18 cellular contexts compared by ENCODE assay signal in the genomic region with DNA sequence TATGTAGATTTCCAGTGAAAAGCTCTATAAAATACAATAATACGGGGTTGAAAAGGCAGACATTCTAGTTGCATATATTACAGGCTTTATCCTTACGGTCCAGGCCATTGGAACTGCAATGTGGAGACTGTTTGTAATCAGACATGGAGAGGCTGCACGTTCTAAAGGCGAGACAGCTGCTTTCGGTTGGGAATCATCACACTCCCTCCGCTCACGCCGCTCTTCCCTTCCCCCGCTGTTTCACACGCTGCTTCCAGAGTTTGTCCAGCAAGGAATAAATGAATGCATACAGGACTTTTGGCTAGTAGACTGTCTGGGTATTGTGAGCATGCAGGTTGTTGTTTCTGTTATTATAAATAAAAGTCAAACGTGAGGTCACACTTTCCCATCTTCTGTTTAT. TPM values are rescaled to one million over a fixed set of nuclear protein-coding genes. Genes with fewer than 3 reads are reported as not detected.
"Had no signal": no experiment of that assay in that cellular context is flagged by ENCODE, and none has a peak within 500 bp of the region (broad histone marks: within the 10 kb centered on the region; RNA-seq: fewer than 3 reads in every experiment).

No MANE protein-coding gene starts in this region.

- H3K4me1 ChIP-seq: parathyroid adenoma had no signal

- H3K27ac Mint-ChIP-seq: activated B cell treated with CpG ODN at 0.5 μM for 24 hours; activated CD4-positive, alpha-beta memory T cell treated with anti-CD3 and anti-CD28 coated beads, Interleukin-2, amount 10 ng/mL, durations not matched to agents 7 days and 5 days; activated naive CD8-positive, alpha-beta T cell treated with anti-CD3 and anti-CD28 coated beads, Interleukin-2, amount 10 ng/mL, durations not matched to agents 7 days and 5 days; activated T-helper 17 cell treated with anti-CD3 and anti-CD28 coated beads, Interleukin-2, amount 50 U/mL, for 72 hours; stimulated activated naive B cell treated with anti-CD40 and anti-IgM and Interleukin-4, amounts not matched to agents 10 μg/mL and 1 μg/mL and 100 μg/mL, for 72 hours had no signal

- H3K9me3 Mint-ChIP-seq: activated B cell treated with CpG ODN at 0.5 μM for 24 hours; activated CD4-positive, alpha-beta memory T cell treated with anti-CD3 and anti-CD28 coated beads, Interleukin-2, amount 10 ng/mL, durations not matched to agents 7 days and 5 days; activated naive CD8-positive, alpha-beta T cell treated with anti-CD3 and anti-CD28 coated beads, Interleukin-2, amount 10 ng/mL, durations not matched to agents 7 days and 5 days; activated T-helper 17 cell treated with anti-CD3 and anti-CD28 coated beads, Interleukin-2, amount 50 U/mL, for 72 hours; naive B cell; stimulated activated naive B cell treated with anti-CD40 and anti-IgM and Interleukin-4, amounts not matched to agents 10 μg/mL and 1 μg/mL and 100 μg/mL, for 72 hours had no signal

- H3K9ac ChIP-seq: parathyroid adenoma had no signal

- H3K36me3 Mint-ChIP-seq: activated naive CD8-positive, alpha-beta T cell treated with anti-CD3 and anti-CD28 coated beads, Interleukin-2, amount 10 ng/mL, durations not matched to agents 7 days and 5 days; naive B cell; stimulated activated naive B cell treated with anti-CD40 and anti-IgM and Interleukin-4, amounts not matched to agents 10 μg/mL and 1 μg/mL and 100 μg/mL, for 72 hours had no signal

- DNase-seq: activated B cell treated with CpG ODN at 0.5 μM for 24 hours; activated CD4-positive, alpha-beta memory T cell treated with anti-CD3 and anti-CD28 coated beads, Interleukin-2, amount 10 ng/mL, durations not matched to agents 7 days and 5 days; activated CD4-positive, alpha-beta T cell treated with anti-CD3 and anti-CD28 coated beads for 48 hours; activated naive CD4-positive, alpha-beta T cell treated with Interleukin-2 at 50 U/mL for 16 hours; activated naive CD8-positive, alpha-beta T cell treated with anti-CD3 and anti-CD28 coated beads, Interleukin-2, amount 10 ng/mL, durations not matched to agents 7 days and 5 days; activated T-cell treated with anti-CD3 and anti-CD28 coated beads, Interleukin-2, amount 50 U/mL, for 1 hour; cerebellar nuclear complex; erythroblast; naive B cell; stimulated activated naive B cell treated with anti-CD40 and anti-IgM and Interleukin-4, amounts not matched to agents 10 μg/mL and 1 μg/mL and 100 μg/mL, for 72 hours had no signal

- H2AFZ ChIP-seq: parathyroid adenoma had no signal

- H3K36me3 ChIP-seq: right lobe of liver, upper lobe of right lung had no signal

- H3K4me3 ChIP-seq: right lobe of liver, upper lobe of right lung had no signal

- H3K79me2 ChIP-seq: parathyroid adenoma had no signal

- H3K4me1 Mint-ChIP-seq: activated B cell treated with CpG ODN at 0.5 μM for 24 hours; activated CD4-positive, alpha-beta memory T cell treated with anti-CD3 and anti-CD28 coated beads, Interleukin-2, amount 10 ng/mL, durations not matched to agents 7 days and 5 days; activated naive CD8-positive, alpha-beta T cell treated with anti-CD3 and anti-CD28 coated beads, Interleukin-2, amount 10 ng/mL, durations not matched to agents 7 days and 5 days; activated T-helper 17 cell treated with anti-CD3 and anti-CD28 coated beads, Interleukin-2, amount 50 U/mL, for 72 hours; naive B cell; stimulated activated naive B cell treated with anti-CD40 and anti-IgM and Interleukin-4, amounts not matched to agents 10 μg/mL and 1 μg/mL and 100 μg/mL, for 72 hours had no signal

- H3K27me3 Mint-ChIP-seq: activated naive CD8-positive, alpha-beta T cell treated with anti-CD3 and anti-CD28 coated beads, Interleukin-2, amount 10 ng/mL, durations not matched to agents 7 days and 5 days had no signal

- H3K27ac ChIP-seq: parathyroid adenoma, right lobe of liver, upper lobe of right lung had no signal

- ATAC-seq: activated T-helper 17 cell treated with anti-CD3 and anti-CD28 coated beads, Interleukin-2, amount 50 U/mL, for 72 hours; stimulated activated naive B cell treated with anti-CD40 and anti-IgM and Interleukin-4, amounts not matched to agents 10 μg/mL and 1 μg/mL and 100 μg/mL, for 72 hours had no signal

- H3K4me3 Mint-ChIP-seq: activated B cell treated with CpG ODN at 0.5 μM for 24 hours; activated CD4-positive, alpha-beta memory T cell treated with anti-CD3 and anti-CD28 coated beads, Interleukin-2, amount 10 ng/mL, durations not matched to agents 7 days and 5 days; activated naive CD8-positive, alpha-beta T cell treated with anti-CD3 and anti-CD28 coated beads, Interleukin-2, amount 10 ng/mL, durations not matched to agents 7 days and 5 days; activated T-helper 17 cell treated with anti-CD3 and anti-CD28 coated beads, Interleukin-2, amount 50 U/mL, for 72 hours; naive B cell; stimulated activated naive B cell treated with anti-CD40 and anti-IgM and Interleukin-4, amounts not matched to agents 10 μg/mL and 1 μg/mL and 100 μg/mL, for 72 hours had no signal

- H3K9me3 ChIP-seq: right lobe of liver, upper lobe of right lung had no signal

- H3K27me3 ChIP-seq: right lobe of liver had no signal

RNA-seq across cellular contexts. Expression of gene EFCAB6, which starts 13.5 kb away (rescaled TPM):
- total RNA-seq: activated B cell treated with CpG ODN at 0.5 μM for 24 hours had no signal

RNA-seq across cellular contexts. Expression of gene SULT4A1, which starts 36.7 kb away (rescaled TPM):
- total RNA-seq: activated B cell treated with CpG ODN at 0.5 μM for 24 hours; activated CD4-positive, alpha-beta memory T cell treated with anti-CD3 and anti-CD28 coated beads, Interleukin-2, amount 10 ng/mL, durations not matched to agents 7 days and 5 days; activated naive CD8-positive, alpha-beta T cell treated with anti-CD3 and anti-CD28 coated beads, Interleukin-2, amount 10 ng/mL, durations not matched to agents 7 days and 5 days; dermis blood vessel endothelial cell; left lobe of liver; lung microvascular endothelial cell; T-helper 2 cell treated with Interferon-gamma antibody and Interleukin-4, amounts not matched to agents 100 ng/mL and 5 ng/mL, for 36 hours; upper lobe of right lung had no signal
